In genomic region chr6:101722991-101723579, GRCh38 we compare ENCODE assay signal across 13 cellular contexts.
DNase-seq lines count a peak whose midpoint lies in the region; ATAC-seq and TF ChIP-seq lines count a peak whose summit lies in the region.
"Had no signal": no experiment of that assay in that cellular context is flagged by ENCODE, and none has a peak within 500 bp of the region (broad histone marks: within the 10 kb centered on the region; RNA-seq: fewer than 3 reads in every experiment).

No MANE protein-coding gene starts in this region.

- H3K27me3 ChIP-seq in ACC112 (ENCODE audit: insufficient read depth, low read length) = no peaks in the 10 kb centered on the region
- H3K27me3 ChIP-seq in uterus = no peaks in the 10 kb centered on the region

- H2AFZ ChIP-seq in ACC112 (ENCODE audit: low read length, unreplicated experiment) = peak overlapping the region; percentile 40

- H3K9me3 Mint-ChIP-seq in activated CD8-positive, alpha-beta memory T cell treated with anti-CD3 and anti-CD28 coated beads, Interleukin-2, amount 10 ng/mL, durations not matched to agents 7 days and 5 days (ENCODE audit: low read depth) = no peaks in the 10 kb centered on the region
- H3K9me3 Mint-ChIP-seq: activated CD4-positive, alpha-beta memory T cell treated with anti-CD3 and anti-CD28 coated beads, Interleukin-2, amount 10 ng/mL, durations not matched to agents 7 days and 5 days; nephron had no signal

- H3K79me2 ChIP-seq in ACC112 (ENCODE audit: control insufficient read depth, insufficient read depth, low read length, unreplicated experiment) = no peaks in the 10 kb centered on the region

- intact Hi-C loops in uterus (cut with DNase I; ENCODE audit: low total_unique reads) = no loop called here

- H3K4me1 ChIP-seq in ACC112 (ENCODE audit: control insufficient read depth, insufficient read depth, low read length, unreplicated experiment) (peaks cover 20% of the 10 kb centered on the region), uterus (no peaks in the 10 kb centered on the region)

- ATAC-seq in GM18868 (IDR thresholded peaks at IDR 0.05; ENCODE audit: unreplicated experiment) = no peak
- no peak for ATAC-seq in activated CD8-positive, alpha-beta memory T cell treated with anti-CD3 and anti-CD28 coated beads, Interleukin-2, amount 10 ng/mL, durations not matched to agents 7 days and 5 days

- no peaks in the 10 kb centered on the region for H3K9me3 ChIP-seq in uterus

- no peak overlapping the region for H3K4me3 Mint-ChIP-seq in activated CD8-positive, alpha-beta memory T cell treated with anti-CD3 and anti-CD28 coated beads, Interleukin-2, amount 10 ng/mL, durations not matched to agents 7 days and 5 days
- H3K4me3 Mint-ChIP-seq: activated CD4-positive, alpha-beta memory T cell treated with anti-CD3 and anti-CD28 coated beads, Interleukin-2, amount 10 ng/mL, durations not matched to agents 7 days and 5 days; nephron had no signal

- no peaks in the 10 kb centered on the region for H3K27me3 Mint-ChIP-seq in activated CD8-positive, alpha-beta memory T cell treated with anti-CD3 and anti-CD28 coated beads, Interleukin-2, amount 10 ng/mL, durations not matched to agents 7 days and 5 days
- H3K27me3 Mint-ChIP-seq: activated CD4-positive, alpha-beta memory T cell treated with anti-CD3 and anti-CD28 coated beads, Interleukin-2, amount 10 ng/mL, durations not matched to agents 7 days and 5 days had no signal

- no peak for TF ChIP-seq CTCF in uterus (IDR thresholded peaks at IDR 0.05)

- DNase-seq in HT1080 (ENCODE audit: low read depth) (peak; percentile 79), astrocyte of the hippocampus (ENCODE audit: low read depth, low spot score) (peak; percentile 53), glomerular visceral epithelial cell (ENCODE audit: extremely low spot score) (peak; percentile 36), uterus (no peak), NCI-H2196 treated with DMSO at 0.1 percent for 48 hours (lab: John Stamatoyannopoulos, UW; ENCODE audit: unreplicated experiment) (no peak)
- no peak for DNase-seq in activated CD8-positive, alpha-beta memory T cell treated with anti-CD3 and anti-CD28 coated beads, Interleukin-2, amount 10 ng/mL, durations not matched to agents 7 days and 5 days
- DNase-seq: activated CD4-positive, alpha-beta memory T cell treated with anti-CD3 and anti-CD28 coated beads, Interleukin-2, amount 10 ng/mL, durations not matched to agents 7 days and 5 days; activated gamma-delta T cell; KG1; T-helper 9 cell had no signal

- H3K36me3 ChIP-seq in ACC112 (ENCODE audit: insufficient read depth, low read length) (no peaks in the 10 kb centered on the region), uterus (no peaks in the 10 kb centered on the region)

- TF ChIP-seq POLR2A in uterus (IDR thresholded peaks at IDR 0.05) = no peak

- no peak overlapping the region for H3K27ac Mint-ChIP-seq in activated CD8-positive, alpha-beta memory T cell treated with anti-CD3 and anti-CD28 coated beads, Interleukin-2, amount 10 ng/mL, durations not matched to agents 7 days and 5 days
- H3K27ac Mint-ChIP-seq: activated CD4-positive, alpha-beta memory T cell treated with anti-CD3 and anti-CD28 coated beads, Interleukin-2, amount 10 ng/mL, durations not matched to agents 7 days and 5 days; nephron had no signal

- H3K27ac ChIP-seq in ACC112 (ENCODE audit: low read depth, low read length) (peak overlapping the region; percentile 93), uterus (no peak overlapping the region)

- H3K4me3 ChIP-seq in ACC112 (ENCODE audit: low read depth, low read length) (peak overlapping the region; percentile 22; the same call in 1 of the 2 replicates), uterus (no peak overlapping the region)

- H3K36me3 Mint-ChIP-seq in activated CD8-positive, alpha-beta memory T cell treated with anti-CD3 and anti-CD28 coated beads, Interleukin-2, amount 10 ng/mL, durations not matched to agents 7 days and 5 days = no peaks in the 10 kb centered on the region

- CTCF ChIA-PET in activated CD8-positive, alpha-beta memory T cell treated with anti-CD3 and anti-CD28 coated beads, Interleukin-2, amount 10 ng/mL, durations not matched to agents 7 days and 5 days (lab: Charles Lee) = no interaction called here

- H3K4me1 Mint-ChIP-seq in activated CD8-positive, alpha-beta memory T cell treated with anti-CD3 and anti-CD28 coated beads, Interleukin-2, amount 10 ng/mL, durations not matched to agents 7 days and 5 days = no peaks in the 10 kb centered on the region
- H3K4me1 Mint-ChIP-seq: activated CD4-positive, alpha-beta memory T cell treated with anti-CD3 and anti-CD28 coated beads, Interleukin-2, amount 10 ng/mL, durations not matched to agents 7 days and 5 days; nephron had no signal

Comparison
In these comparisons a context has a peak if more than half of its experiments do, and no peak if none do; other contexts are left out.
1. DNase-seq: peak in HT1080 (single experiment), astrocyte of the hippocampus (single experiment) and glomerular visceral epithelial cell (single experiment); none in uterus (0 of 2), NCI-H2196 treated with DMSO at 0.1 percent for 48 hours (single experiment) and activated CD8-positive, alpha-beta memory T cell treated with anti-CD3 and anti-CD28 coated beads, Interleukin-2, amount 10 ng/mL, durations not matched to agents 7 days and 5 days (single experiment).